In the genomic region with DNA sequence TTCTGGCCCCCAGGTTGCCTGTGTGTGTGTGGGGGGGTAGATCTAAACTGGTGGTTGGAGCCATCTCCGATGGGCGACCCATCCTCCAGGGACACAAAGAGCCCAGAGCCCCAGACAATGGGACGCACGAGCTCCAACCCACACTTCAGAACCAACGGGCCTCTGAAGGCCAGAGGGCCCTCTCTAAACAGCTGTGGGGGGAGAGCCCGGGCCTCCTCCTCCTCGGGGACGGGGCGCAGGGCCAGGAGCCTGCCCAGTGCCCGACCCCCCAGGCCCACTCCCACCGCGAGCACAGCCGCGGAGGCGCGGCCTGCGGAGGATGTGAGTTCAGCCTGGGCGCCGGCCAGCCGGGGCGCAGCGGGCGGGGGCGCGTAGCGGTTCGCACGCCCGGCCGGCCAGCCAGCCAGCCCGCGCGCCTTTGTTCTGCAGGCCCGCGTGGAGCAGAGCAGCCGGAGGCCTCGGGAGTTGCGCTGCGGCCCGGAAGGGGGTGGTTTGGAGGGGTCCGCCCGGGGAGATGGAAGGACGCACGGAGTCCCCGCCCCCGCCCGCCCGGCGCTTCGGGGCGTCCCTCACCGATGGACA, we compare ENCODE assay signal across 8 cellular contexts. TPM values are rescaled to one million over a fixed set of nuclear protein-coding genes. Genes with fewer than 3 reads are reported as not detected.
DNase-seq lines count a peak whose midpoint lies in the region; ATAC-seq and TF ChIP-seq lines count a peak whose summit lies in the region.

No MANE protein-coding gene starts in this region.

- H3K9ac ChIP-seq in KMS-11 = peak overlapping the region; percentile 69

- no peak for DNase-seq in CD4-positive, alpha-beta memory T cell
- peak; percentile 31 for DNase-seq in choroid plexus epithelial cell (ENCODE audit: low read depth)
- DNase-seq in mucosa of descending colon = no peak
- no peak for DNase-seq in H4 (ENCODE audit: low spot score)
- DNase-seq in HCEC 1CT = no peak
- DNase-seq in activated gamma-delta T cell (lab: John Stamatoyannopoulos, UW) = no peak

- H3K4me3 ChIP-seq in CD4-positive, alpha-beta memory T cell (ENCODE audit: low read length in 2 of 2) = peak overlapping the region; percentile 59 to 69
- no peak overlapping the region for H3K4me3 ChIP-seq in KMS-11 (IDR thresholded peaks at IDR 0.05; ENCODE audit: insufficient read depth, low read depth, low read length)
- peak overlapping the region; percentile 87 for H3K4me3 ChIP-seq in choroid plexus epithelial cell (ENCODE audit: low read depth, low read length)
- H3K4me3 ChIP-seq in mucosa of descending colon = peak overlapping the region; percentile 19

- intact Hi-C loops in CD4-positive, alpha-beta memory T cell (cut with micrococcal nuclease) = loop anchor here (10.0 kb wide), 2 partner anchors 276 to 396 kb away; a partner anchor contains a TSS
- intact Hi-C loops in mucosa of descending colon (cut with DNase I, micrococcal nuclease) = no loop called here

- peak overlapping the region; percentile 95 to 98 (median 97) for H3K27ac Mint-ChIP-seq in CD4-positive, alpha-beta memory T cell

- H3K27me3 Mint-ChIP-seq in CD4-positive, alpha-beta memory T cell = no peaks in the 10 kb centered on the region

- peaks cover 6 to 29% of the 10 kb centered on the region in 2 donors for H3K36me3 Mint-ChIP-seq in CD4-positive, alpha-beta memory T cell

- peak overlapping the region; percentile 91 to 96 (median 94) for H3K4me3 Mint-ChIP-seq in CD4-positive, alpha-beta memory T cell

- H4K20me1 ChIP-seq in KMS-11 (ENCODE audit: insufficient read depth) = no peaks in the 10 kb centered on the region

- CTCF ChIA-PET in CD4-positive, alpha-beta memory T cell (lab: Charles Lee; ENCODE audit: partially characterized antibody) = interaction anchor here (1.3 to 2.1 kb wide), 2 partner anchors 9 kb away, joined by 3 to 5 read pairs; a partner anchor contains a TSS

- H3K9me3 ChIP-seq in CD4-positive, alpha-beta memory T cell (ENCODE audit: control insufficient read depth in 1 of 2, low read length in 2 of 2) = no peaks in the 10 kb centered on the region
- no peaks in the 10 kb centered on the region for H3K9me3 ChIP-seq in mucosa of descending colon

- H3K4me1 ChIP-seq in CD4-positive, alpha-beta memory T cell (ENCODE audit: insufficient read depth, low read length) = peaks cover 59% of the 10 kb centered on the region
- H3K4me1 ChIP-seq in KMS-11 (ENCODE audit: low read depth, poor library complexity, severe bottlenecking) (peaks cover 38% of the 10 kb centered on the region), mucosa of descending colon (ENCODE audit: low read depth) (no peaks in the 10 kb centered on the region)

- peaks cover 44% of the 10 kb centered on the region for H3K79me2 ChIP-seq in KMS-11 (ENCODE audit: insufficient read depth, low read depth)

- no peak for TF ChIP-seq CTCF in KMS-11 (conservative IDR thresholded peaks at IDR 0.05; ENCODE audit: low read depth, low read length)
- TF ChIP-seq CTCF in choroid plexus epithelial cell (conservative IDR thresholded peaks at IDR 0.05; ENCODE audit: low read depth, low read length) = no peak
- no peak for TF ChIP-seq CTCF in mucosa of descending colon (IDR thresholded peaks at IDR 0.05)

- H3K4me1 Mint-ChIP-seq in CD4-positive, alpha-beta memory T cell = peaks cover 4 to 46% (median 25%) of the 10 kb centered on the region in 4 donors

- H3K4me2 ChIP-seq in KMS-11 = peak overlapping the region; percentile 57; the same call in 1 of the 2 replicates

- H3K27ac ChIP-seq in CD4-positive, alpha-beta memory T cell (ENCODE audit: low read depth, low read length) = peak overlapping the region; percentile 92
- peak overlapping the region; percentile 74 for H3K27ac ChIP-seq in KMS-11

- H3K36me3 ChIP-seq in CD4-positive, alpha-beta memory T cell (ENCODE audit: insufficient read depth, low read length) = peaks cover 27% of the 10 kb centered on the region
- H3K36me3 ChIP-seq in KMS-11 (ENCODE audit: insufficient read depth) = no peaks in the 10 kb centered on the region; the same call in 1 of the 2 replicates
- H3K36me3 ChIP-seq in mucosa of descending colon (ENCODE audit: low read depth) = no peaks in the 10 kb centered on the region

- H3K27me3 ChIP-seq in CD4-positive, alpha-beta memory T cell (ENCODE audit: insufficient read depth, low read length) = no peaks in the 10 kb centered on the region
- H3K27me3 ChIP-seq in KMS-11 (ENCODE audit: insufficient read depth, low read depth) = no peaks in the 10 kb centered on the region

- POLR2A ChIA-PET in CD4-positive, alpha-beta memory T cell (lab: Charles Lee; ENCODE audit: partially characterized antibody) = interaction anchor here (1.0 to 10.9 kb wide), 16 partner anchors 8 to 445 kb away, joined by 3 to 245 read pairs (median 6); a partner anchor contains a TSS

- no peak overlapping the region for H2AFZ ChIP-seq in KMS-11 (ENCODE audit: low read depth)

- ATAC-seq in mucosa of descending colon (no peak), GM21619 (IDR thresholded peaks at IDR 0.05; ENCODE audit: unreplicated experiment) (no peak)

- H3K9me3 Mint-ChIP-seq in CD4-positive, alpha-beta memory T cell = no peaks in the 10 kb centered on the region

RNA-seq across cellular contexts. Expression of a gene that starts 4.0 kb away (rescaled TPM):
- total RNA-seq in CD4-positive, alpha-beta memory T cell = 100 to 1,000 TPM; 839 to 871 TPM
- polyA plus RNA-seq in CD4-positive, alpha-beta memory T cell = 100 to 1,000 TPM in 1 of 2 donors, 10 to 100 TPM in 1; 87.4 to 683 TPM
- 1,000 to 10,000 TPM in 1 of 3 donors, 100 to 1,000 TPM in 2; 164 to 4,590 (median 513) TPM for total RNA-seq in mucosa of descending colon
- 409 and 458 TPM in 2 replicates for total RNA-seq in H4 (2014; rRNA removed; shearing (Covaris generic))

RNA-seq across cellular contexts. Expression of a gene that starts 8.7 kb away (rescaled TPM):
- 10 to 100 TPM; 84.3 to 88.7 TPM for total RNA-seq in CD4-positive, alpha-beta memory T cell
- 10 to 100 TPM; 30.3 to 38.2 TPM for polyA plus RNA-seq in CD4-positive, alpha-beta memory T cell
- 10 to 100 TPM; 32.3 to 73.0 (median 41.0) TPM for total RNA-seq in mucosa of descending colon
- 53.3 and 69.3 TPM in 2 replicates for total RNA-seq in H4 (2014; rRNA removed; shearing (Covaris generic))

RNA-seq across cellular contexts. Expression of a gene that starts 27.8 kb away (rescaled TPM):
- 1,000 to 10,000 TPM; 5,157 to 5,386 TPM for total RNA-seq in CD4-positive, alpha-beta memory T cell
- polyA plus RNA-seq in CD4-positive, alpha-beta memory T cell = 1,000 to 10,000 TPM; 4,018 to 5,740 TPM
- 1,000 to 10,000 TPM; 2,179 to 2,606 (median 2,424) TPM for total RNA-seq in mucosa of descending colon
- 5,829 and 6,316 TPM in 2 replicates for total RNA-seq in H4 (2014; rRNA removed; shearing (Covaris generic))

RNA-seq across cellular contexts. Expression of a gene that starts 38.7 kb away (rescaled TPM):
- total RNA-seq in CD4-positive, alpha-beta memory T cell = 10 to 100 TPM; 25.3 to 26.3 TPM
- 10 to 100 TPM; 14.0 to 16.2 TPM for polyA plus RNA-seq in CD4-positive, alpha-beta memory T cell
- 10 to 100 TPM; 18.1 to 30.8 (median 25.6) TPM for total RNA-seq in mucosa of descending colon
- 19.4 and 21.8 TPM in 2 replicates for total RNA-seq in H4 (2014; rRNA removed; shearing (Covaris generic))

RNA-seq across cellular contexts. Expression of a gene that starts 40.9 kb away (rescaled TPM):
- total RNA-seq in CD4-positive, alpha-beta memory T cell = 100 to 1,000 TPM; 139 to 141 TPM
- 10 to 100 TPM; 47.3 to 48.2 TPM for polyA plus RNA-seq in CD4-positive, alpha-beta memory T cell
- 10 to 100 TPM; 38.2 to 44.7 (median 43.2) TPM for total RNA-seq in mucosa of descending colon
- 15.1 and 15.3 TPM in 2 replicates for total RNA-seq in H4 (2014; rRNA removed; shearing (Covaris generic))
